15 cellular contexts compared by ENCODE assay signal in genomic region chr4:144449623-144450022, GRCh38.
DNase-seq lines count a peak whose midpoint lies in the region; ATAC-seq and TF ChIP-seq lines count a peak whose summit lies in the region.
"Had no signal": no experiment of that assay in that cellular context is flagged by ENCODE, and none has a peak within 500 bp of the region (broad histone marks: within the 10 kb centered on the region; RNA-seq: fewer than 3 reads in every experiment).

No MANE protein-coding gene starts in this region.

- H3K36me3 ChIP-seq in right atrium auricular region (no peaks in the 10 kb centered on the region), vagina (no peaks in the 10 kb centered on the region)
- H3K36me3 ChIP-seq: BLaER1 had no signal

- ATAC-seq in naive thymus-derived CD8-positive, alpha-beta T cell, result no peak
- ATAC-seq: left colon; stimulated activated effector memory CD8-positive, alpha-beta T cell treated with anti-CD3 and anti-CD28 coated beads, Interleukin-12 subunit alpha, Interleukin-12 subunit beta, amount 100 ng/mL, for 72 hours had no signal

- TF ChIP-seq POLR2A in vagina (IDR thresholded peaks at IDR 0.05), result no peak

- H3K4me3 Mint-ChIP-seq in naive thymus-derived CD8-positive, alpha-beta T cell, result no peak overlapping the region
- H3K4me3 Mint-ChIP-seq: activated naive CD8-positive, alpha-beta T cell treated with anti-CD3 and anti-CD28 coated beads, Interleukin-2, amount 10 ng/mL, durations not matched to agents 7 days and 5 days; stimulated activated effector memory CD8-positive, alpha-beta T cell treated with anti-CD3 and anti-CD28 coated beads, Interleukin-12 subunit alpha, Interleukin-12 subunit beta, amount 100 ng/mL, for 72 hours had no signal

- H3K4me1 ChIP-seq in right atrium auricular region (no peaks in the 10 kb centered on the region), vagina (peaks cover 8% of the 10 kb centered on the region)

- no peaks in the 10 kb centered on the region for H3K9me3 ChIP-seq in right atrium auricular region
- H3K9me3 ChIP-seq in vagina, result no peaks in the 10 kb centered on the region
- H3K9me3 ChIP-seq: BLaER1 had no signal

- H3K4me1 Mint-ChIP-seq in naive thymus-derived CD8-positive, alpha-beta T cell, result no peaks in the 10 kb centered on the region
- H3K4me1 Mint-ChIP-seq: activated naive CD8-positive, alpha-beta T cell treated with anti-CD3 and anti-CD28 coated beads, Interleukin-2, amount 10 ng/mL, durations not matched to agents 7 days and 5 days; stimulated activated effector memory CD8-positive, alpha-beta T cell treated with anti-CD3 and anti-CD28 coated beads, Interleukin-12 subunit alpha, Interleukin-12 subunit beta, amount 100 ng/mL, for 72 hours had no signal

- H3K27ac ChIP-seq in right atrium auricular region (no peak overlapping the region), vagina (no peak overlapping the region)
- H3K27ac ChIP-seq: BLaER1, VCaP had no signal

- H3K4me3 ChIP-seq in cardiac fibroblast (replicated peaks in 1 of 2; ENCODE audit: low read depth in 2 of 2, low read length in 2 of 2) (no peak overlapping the region), right atrium auricular region (no peak overlapping the region), skeletal muscle cell (ENCODE audit: low read depth, low read length) (no peak overlapping the region), vagina (no peak overlapping the region)
- H3K4me3 ChIP-seq: BLaER1 had no signal

- TF ChIP-seq CTCF in cardiac fibroblast (IDR thresholded peaks at IDR 0.05; ENCODE audit: low read depth, low read length), result no peak
- TF ChIP-seq CTCF in right atrium auricular region (IDR thresholded peaks at IDR 0.05), result no peak
- TF ChIP-seq CTCF in vagina (IDR thresholded peaks at IDR 0.05), result no peak

- no peaks in the 10 kb centered on the region for H3K27me3 ChIP-seq in right atrium auricular region
- no peaks in the 10 kb centered on the region for H3K27me3 ChIP-seq in vagina
- H3K27me3 ChIP-seq: BLaER1 had no signal

- DNase-seq in GM03348 (ENCODE audit: low spot score) (peak; percentile 18), cardiac fibroblast (ENCODE audit: low read depth in 2 of 2) (peak; percentile 31 to 82), right atrium auricular region (ENCODE audit: low spot score) (peak; percentile 61), skeletal muscle cell (ENCODE audit: low read depth) (peak; percentile 19), NCI-H2171 treated with DMSO at 0.1 percent for 48 hours (lab: John Stamatoyannopoulos, UW) (no peak), vagina (ENCODE audit: extremely low spot score in 2 of 2) (no peak), NCI-H187 treated with DMSO at 0.1 percent for 48 hours (lab: John Stamatoyannopoulos, UW) (no peak)
- no peak for DNase-seq in naive thymus-derived CD8-positive, alpha-beta T cell
- DNase-seq: activated naive CD8-positive, alpha-beta T cell treated with anti-CD3 and anti-CD28 coated beads, Interleukin-2, amount 10 ng/mL, durations not matched to agents 7 days and 5 days; NCI-H1048; NCI-H524 treated with DMSO at 0.1 percent for 48 hours had no signal

- no peaks in the 10 kb centered on the region for H3K9me3 Mint-ChIP-seq in naive thymus-derived CD8-positive, alpha-beta T cell

- intact Hi-C loops in vagina (cut with DNase I), result no loop called here

- H3K36me3 Mint-ChIP-seq in naive thymus-derived CD8-positive, alpha-beta T cell, result no peaks in the 10 kb centered on the region
- H3K36me3 Mint-ChIP-seq: activated naive CD8-positive, alpha-beta T cell treated with anti-CD3 and anti-CD28 coated beads, Interleukin-2, amount 10 ng/mL, durations not matched to agents 7 days and 5 days; stimulated activated effector memory CD8-positive, alpha-beta T cell treated with anti-CD3 and anti-CD28 coated beads, Interleukin-12 subunit alpha, Interleukin-12 subunit beta, amount 100 ng/mL, for 72 hours had no signal

- H3K27me3 Mint-ChIP-seq in naive thymus-derived CD8-positive, alpha-beta T cell, result peaks cover 0 to 8% (median 0%) of the 10 kb centered on the region in 5 donors
- H3K27me3 Mint-ChIP-seq: activated naive CD8-positive, alpha-beta T cell treated with anti-CD3 and anti-CD28 coated beads, Interleukin-2, amount 10 ng/mL, durations not matched to agents 7 days and 5 days had no signal

- no peak overlapping the region for H3K27ac Mint-ChIP-seq in naive thymus-derived CD8-positive, alpha-beta T cell
- H3K27ac Mint-ChIP-seq: activated naive CD8-positive, alpha-beta T cell treated with anti-CD3 and anti-CD28 coated beads, Interleukin-2, amount 10 ng/mL, durations not matched to agents 7 days and 5 days; stimulated activated effector memory CD8-positive, alpha-beta T cell treated with anti-CD3 and anti-CD28 coated beads, Interleukin-12 subunit alpha, Interleukin-12 subunit beta, amount 100 ng/mL, for 72 hours had no signal

- POLR2A ChIA-PET in naive thymus-derived CD8-positive, alpha-beta T cell (lab: Charles Lee), result no interaction called here

Comparison
In these comparisons a context has a peak if more than half of its experiments do, and no peak if none do; other contexts are left out.
1. DNase-seq: peak in GM03348 (single experiment), cardiac fibroblast (2 of 2), right atrium auricular region (single experiment) and skeletal muscle cell (single experiment); none in naive thymus-derived CD8-positive, alpha-beta T cell (0 of 10), NCI-H2171 treated with DMSO at 0.1 percent for 48 hours (single experiment), vagina (0 of 2) and NCI-H187 treated with DMSO at 0.1 percent for 48 hours (single experiment).